19 cellular contexts compared by ENCODE assay signal in genomic region chr2:215105607-215106354, GRCh38. TPM values are rescaled to one million over a fixed set of nuclear protein-coding genes. Genes with fewer than 3 reads are reported as not detected.
DNase-seq lines count a peak whose midpoint lies in the region; ATAC-seq, FAIRE-seq and TF ChIP-seq lines count a peak whose summit lies in the region.
"Had no signal": no experiment of that assay in that cellular context is flagged by ENCODE, and none has a peak within 500 bp of the region (broad histone marks: within the 10 kb centered on the region; RNA-seq: fewer than 3 reads in every experiment).

No MANE protein-coding gene starts in this region.

- H3K9me3 ChIP-seq in PC-3 (ENCODE audit: low read length) (no peaks in the 10 kb centered on the region), HAP-1 (no peaks in the 10 kb centered on the region)
- H3K9me3 ChIP-seq: ascending aorta; BLaER1 treated with 17β-estradiol and CSF1 and Interleukin-3, amounts not matched to agents 10 nM and 100 nM; thyroid gland had no signal

- H3K27me3 ChIP-seq in PC-3 (ENCODE audit: low read length) (no peaks in the 10 kb centered on the region), HAP-1 (ENCODE audit: low read depth) (no peaks in the 10 kb centered on the region)
- H3K27me3 ChIP-seq: ascending aorta; BLaER1 treated with 17β-estradiol and CSF1 and Interleukin-3, amounts not matched to agents 10 nM and 100 nM; thyroid gland had no signal

- peak; percentile 53 for FAIRE-seq in GM12892 (lab: Jason Lieb, UNC)

- H3K9ac ChIP-seq in PC-3 (ENCODE audit: low read length) = no peak overlapping the region
- H3K9ac ChIP-seq: BLaER1 treated with 17β-estradiol and CSF1 and Interleukin-3, amounts not matched to agents 10 nM and 100 nM had no signal

- ATAC-seq in PC-3 = peak; percentile 42
- ATAC-seq: left ventricle myocardium superior, T-helper 17 cell had no signal

- BruUV-seq in PC-3 (replicated peaks; lab: Mats Ljungman, UMichigan) = no TSS peak

- H3K4me3 ChIP-seq in PC-3 (ENCODE audit: low read length) = no peak overlapping the region
- H3K4me3 ChIP-seq in HAP-1 = no peak overlapping the region
- H3K4me3 ChIP-seq: ascending aorta; BLaER1 treated with 17β-estradiol and CSF1 and Interleukin-3, amounts not matched to agents 10 nM and 100 nM; thyroid gland had no signal

- H3K79me2 ChIP-seq in PC-3 (ENCODE audit: low read length) = no peaks in the 10 kb centered on the region

- H2AFZ ChIP-seq in PC-3 (ENCODE audit: low read length) = no peak overlapping the region

- intact Hi-C loops in PC-3 (cut with micrococcal nuclease) = loop anchor here (10.0 kb wide), 1 partner anchor 159 kb away; no protein-coding TSS in a partner anchor
- intact Hi-C loops in activated CD4-positive, alpha-beta memory T cell treated with anti-CD3 and anti-CD28 coated beads for 36 hours (cut with micrococcal nuclease) = no loop called here

- no peaks in the 10 kb centered on the region for H3K4me1 Mint-ChIP-seq in activated CD4-positive, alpha-beta memory T cell treated with anti-CD3 and anti-CD28 coated beads for 36 hours (ENCODE audit: low read depth)
- H3K4me1 Mint-ChIP-seq: activated B cell treated with CpG ODN at 0.5 μM for 24 hours, T-helper 17 cell had no signal

- H3K27me3 Mint-ChIP-seq in activated CD4-positive, alpha-beta memory T cell treated with anti-CD3 and anti-CD28 coated beads for 36 hours = no peaks in the 10 kb centered on the region
- H3K27me3 Mint-ChIP-seq: activated B cell treated with CpG ODN at 0.5 μM for 24 hours; dendritic cell treated with granulocyte-macrophage colony-stimulating factor and Interleukin-4, amounts not matched to agents 40 ng/mL and 50 ng/mL, for 4 days; T-helper 17 cell had no signal

- CTCF ChIA-PET in PC-3 (lab: Charles Lee) = no interaction called here
- CTCF ChIA-PET in activated CD4-positive, alpha-beta memory T cell treated with anti-CD3 and anti-CD28 coated beads for 36 hours (lab: Charles Lee) = no interaction called here

- no peak overlapping the region for H3K4me2 ChIP-seq in PC-3 (ENCODE audit: low read length)
- H3K4me2 ChIP-seq: BLaER1 treated with 17β-estradiol and CSF1 and Interleukin-3, amounts not matched to agents 10 nM and 100 nM had no signal

- H3K36me3 Mint-ChIP-seq in activated CD4-positive, alpha-beta memory T cell treated with anti-CD3 and anti-CD28 coated beads for 36 hours = no peaks in the 10 kb centered on the region

- H3K27ac Mint-ChIP-seq in activated CD4-positive, alpha-beta memory T cell treated with anti-CD3 and anti-CD28 coated beads for 36 hours = no peak overlapping the region
- H3K27ac Mint-ChIP-seq: activated B cell treated with CpG ODN at 0.5 μM for 24 hours; dendritic cell treated with granulocyte-macrophage colony-stimulating factor and Interleukin-4, amounts not matched to agents 40 ng/mL and 50 ng/mL, for 4 days; T-helper 17 cell had no signal

- no peaks in the 10 kb centered on the region for H4K20me1 ChIP-seq in PC-3 (ENCODE audit: low read length)
- H4K20me1 ChIP-seq: BLaER1 treated with 17β-estradiol and CSF1 and Interleukin-3, amounts not matched to agents 10 nM and 100 nM had no signal

- TF ChIP-seq CTCF in PC-3 (conservative IDR thresholded peaks at IDR 0.05; ENCODE audit: low read depth, low read length) = no peak

- DNase-seq in GM12892 (ENCODE audit: insufficient read length) (no peak), PC-3 (peak; percentile 79), epithelial cell of prostate (ENCODE audit: low read depth, low spot score) (peak; percentile 93), renal cortical epithelial cell (ENCODE audit: low read depth) (peak; percentile 85), HAP-1 (ENCODE audit: low spot score in 2 of 2) (no peak), NCI-H187 treated with DMSO at 0.1 percent for 48 hours (lab: John Stamatoyannopoulos, UW) (no peak)
- DNase-seq in activated CD4-positive, alpha-beta memory T cell treated with anti-CD3 and anti-CD28 coated beads for 36 hours = no peak
- no peak for DNase-seq in stimulated activated CD4-positive, alpha-beta T cell treated with anti-CD3 and anti-CD28 coated beads, Interleukin-12 subunit alpha, Interleukin-12 subunit beta, amount 100 ng/mL, for 4 hours
- DNase-seq: activated B cell treated with CpG ODN at 0.5 μM for 24 hours, DMS153, left ventricle myocardium superior, NCI-H1694, NCI-H345, Right ventricle myocardium superior, T-helper 17 cell, thyroid gland had no signal

- H3K9me2 ChIP-seq in PC-3 (replicated peaks; ENCODE audit: low read length) = no peaks in the 10 kb centered on the region

- H3K4me1 ChIP-seq in PC-3 (ENCODE audit: insufficient read depth, low read length) (no peaks in the 10 kb centered on the region), HAP-1 (no peaks in the 10 kb centered on the region)
- H3K4me1 ChIP-seq: ascending aorta; BLaER1 treated with 17β-estradiol and CSF1 and Interleukin-3, amounts not matched to agents 10 nM and 100 nM; thyroid gland had no signal

- POLR2A ChIA-PET in PC-3 (lab: Charles Lee; ENCODE audit: unreplicated experiment) = no interaction called here
- POLR2A ChIA-PET in activated CD4-positive, alpha-beta memory T cell treated with anti-CD3 and anti-CD28 coated beads for 36 hours (lab: Charles Lee) = no interaction called here

- H3K36me3 ChIP-seq in PC-3 (ENCODE audit: low read depth, low read length) = no peaks in the 10 kb centered on the region
- no peaks in the 10 kb centered on the region for H3K36me3 ChIP-seq in HAP-1 (replicated peaks)
- H3K36me3 ChIP-seq: ascending aorta; BLaER1 treated with 17β-estradiol and CSF1 and Interleukin-3, amounts not matched to agents 10 nM and 100 nM; thyroid gland had no signal

- H3K27ac ChIP-seq in PC-3 (ENCODE audit: low read length) = peak overlapping the region; percentile 19; the same call in 1 of the 2 replicates
- peak overlapping the region; percentile 91 for H3K27ac ChIP-seq in epithelial cell of prostate
- H3K27ac ChIP-seq: ascending aorta; BLaER1 treated with 17β-estradiol and CSF1 and Interleukin-3, amounts not matched to agents 10 nM and 100 nM; thyroid gland had no signal

- in situ Hi-C loops in HAP-1 (cut with MboI; ENCODE audit: low sequenced_read_pairs) = no loop called here

- H3F3A ChIP-seq in PC-3 (ENCODE audit: low read length, unreplicated experiment) = no peaks in the 10 kb centered on the region

- H3K9me3 Mint-ChIP-seq in activated CD4-positive, alpha-beta memory T cell treated with anti-CD3 and anti-CD28 coated beads for 36 hours = no peaks in the 10 kb centered on the region
- H3K9me3 Mint-ChIP-seq: activated B cell treated with CpG ODN at 0.5 μM for 24 hours; dendritic cell treated with granulocyte-macrophage colony-stimulating factor and Interleukin-4, amounts not matched to agents 40 ng/mL and 50 ng/mL, for 4 days had no signal

- no peak for TF ChIP-seq POLR2A in GM12892 (IDR thresholded peaks at IDR 0.05; ENCODE audit: low read depth, low read length)

- H3K4me3 Mint-ChIP-seq in activated CD4-positive, alpha-beta memory T cell treated with anti-CD3 and anti-CD28 coated beads for 36 hours = no peak overlapping the region
- H3K4me3 Mint-ChIP-seq: activated B cell treated with CpG ODN at 0.5 μM for 24 hours; dendritic cell treated with granulocyte-macrophage colony-stimulating factor and Interleukin-4, amounts not matched to agents 40 ng/mL and 50 ng/mL, for 4 days; T-helper 17 cell had no signal

RNA-seq across cellular contexts. Expression of gene ABCA12, which starts 32.6 kb away (rescaled TPM):
- 0.68 TPM for polyA plus RNA-seq in GM12892 (2012; ENCODE audit: missing spikeins)
- total RNA-seq in PC-3 (2014; rRNA removed) = not detected in 2 replicates
- 7.1 and 11.4 TPM in 2 replicates for total RNA-seq in renal cortical epithelial cell
- total RNA-seq in activated CD4-positive, alpha-beta memory T cell treated with anti-CD3 and anti-CD28 coated beads for 36 hours = not detected
- total RNA-seq: activated B cell treated with CpG ODN at 0.5 μM for 24 hours, ascending aorta, left ventricle myocardium superior, Right ventricle myocardium superior, T-helper 17 cell, thyroid gland had no signal

Comparison
In these comparisons a context has a peak if more than half of its experiments do, and no peak if none do; other contexts are left out.
1. DNase-seq: peak in PC-3 (single experiment), epithelial cell of prostate (single experiment) and renal cortical epithelial cell (single experiment); none in GM12892 (single experiment), activated CD4-positive, alpha-beta memory T cell treated with anti-CD3 and anti-CD28 coated beads for 36 hours (single experiment), HAP-1 (0 of 2), stimulated activated CD4-positive, alpha-beta T cell treated with anti-CD3 and anti-CD28 coated beads, Interleukin-12 subunit alpha, Interleukin-12 subunit beta, amount 100 ng/mL, for 4 hours (single experiment) and NCI-H187 treated with DMSO at 0.1 percent for 48 hours (single experiment).